In genomic region chr14:104754213-104754851, GRCh38 we compare ENCODE assay signal across 9 cellular contexts. TPM values are rescaled to one million over a fixed set of nuclear protein-coding genes. Genes with fewer than 3 reads are reported as not detected.
A peak's percentile ranks its signal among the peaks of the same experiment; 100 is the strongest.
DNase-seq lines count a peak whose midpoint lies in the region; ATAC-seq and TF ChIP-seq lines count a peak whose summit lies in the region.
"Had no signal": no experiment of that assay in that cellular context is flagged by ENCODE, and none has a peak within 500 bp of the region (broad histone marks: within the 10 kb centered on the region; RNA-seq: fewer than 3 reads in every experiment).

No MANE protein-coding gene starts in this region.

- no peaks in the 10 kb centered on the region for H3K9me3 Mint-ChIP-seq in stimulated activated naive CD8-positive, alpha-beta T cell treated with anti-CD3 and anti-CD28 coated beads, Interleukin-15, Interleukin-2, amounts not matched to agents 100 ng/mL and 50 ng/mL, for 24 hours

- ATAC-seq in stimulated activated naive CD8-positive, alpha-beta T cell treated with anti-CD3 and anti-CD28 coated beads, Interleukin-15, Interleukin-2, amounts not matched to agents 100 U/mL and 50 U/mL, for 24 hours = no peak
- no peak for ATAC-seq in GM21723 (IDR thresholded peaks at IDR 0.05; ENCODE audit: unreplicated experiment)
- no peak for ATAC-seq in HG02642 (IDR thresholded peaks at IDR 0.05; ENCODE audit: poor library complexity, unreplicated experiment)

- H3K27ac Mint-ChIP-seq in stimulated activated naive CD8-positive, alpha-beta T cell treated with anti-CD3 and anti-CD28 coated beads, Interleukin-15, Interleukin-2, amounts not matched to agents 100 ng/mL and 50 ng/mL, for 24 hours = peak overlapping the region; percentile 92

- DNase-seq in stimulated activated naive CD8-positive, alpha-beta T cell treated with anti-CD3 and anti-CD28 coated beads, Interleukin-15, Interleukin-2, amounts not matched to agents 100 U/mL and 50 U/mL, for 24 hours = no peak
- DNase-seq in breast epithelium (ENCODE audit: low spot score in 2 of 2) (no peak), epidermal melanocyte (ENCODE audit: insufficient read length, low spot score) (no peak), mesenteric fat pad (ENCODE audit: low spot score) (no peak)

- peak overlapping the region; percentile 87 to 98 (median 97) for H3K4me3 ChIP-seq in breast epithelium
- peak overlapping the region; percentile 93 for H3K4me3 ChIP-seq in mononuclear cell (ENCODE audit: low read length)

- H3K36me3 ChIP-seq in breast epithelium = peaks cover 4% of the 10 kb centered on the region

- intact Hi-C loops in breast epithelium (cut with DNase I; ENCODE audit: low total_unique reads) = no loop called here

- no peaks in the 10 kb centered on the region for H3K27me3 Mint-ChIP-seq in stimulated activated naive CD8-positive, alpha-beta T cell treated with anti-CD3 and anti-CD28 coated beads, Interleukin-15, Interleukin-2, amounts not matched to agents 100 ng/mL and 50 ng/mL, for 24 hours

- peak overlapping the region; percentile 98 for H3K4me3 Mint-ChIP-seq in stimulated activated naive CD8-positive, alpha-beta T cell treated with anti-CD3 and anti-CD28 coated beads, Interleukin-15, Interleukin-2, amounts not matched to agents 100 ng/mL and 50 ng/mL, for 24 hours

- H3K4me1 ChIP-seq in breast epithelium (peaks cover 3 to 9% of the 10 kb centered on the region in 2 donors), mononuclear cell (ENCODE audit: insufficient read depth, low read length) (peaks cover 30% of the 10 kb centered on the region)

- peaks cover 33% of the 10 kb centered on the region for H3K36me3 Mint-ChIP-seq in stimulated activated naive CD8-positive, alpha-beta T cell treated with anti-CD3 and anti-CD28 coated beads, Interleukin-15, Interleukin-2, amounts not matched to agents 100 ng/mL and 50 ng/mL, for 24 hours (ENCODE audit: low read depth)

- no peak for TF ChIP-seq POLR2A in breast epithelium (IDR thresholded peaks at IDR 0.05)

- H3K27ac ChIP-seq in breast epithelium = peak overlapping the region in 1 of 2 donors; percentile 91

- no peak for TF ChIP-seq CTCF in breast epithelium (IDR thresholded peaks at IDR 0.05)

- H3K4me1 Mint-ChIP-seq in stimulated activated naive CD8-positive, alpha-beta T cell treated with anti-CD3 and anti-CD28 coated beads, Interleukin-15, Interleukin-2, amounts not matched to agents 100 ng/mL and 50 ng/mL, for 24 hours (ENCODE audit: low read depth) = peaks cover 30% of the 10 kb centered on the region

- H3K27me3 ChIP-seq in breast epithelium (no peaks in the 10 kb centered on the region), mononuclear cell (ENCODE audit: insufficient read depth, low read length) (no peaks in the 10 kb centered on the region)
- H3K27me3 ChIP-seq: neutrophil had no signal

- H3K9me3 ChIP-seq in breast epithelium (no peaks in the 10 kb centered on the region), mononuclear cell (ENCODE audit: low read depth, low read length) (no peaks in the 10 kb centered on the region)
- H3K9me3 ChIP-seq: neutrophil had no signal

RNA-seq across cellular contexts. Expression of gene SIVA1, which starts 1.4 kb away (rescaled TPM):
- 100 to 1,000 TPM; 181 to 225 (median 223) TPM for total RNA-seq in breast epithelium
- total RNA-seq in mononuclear cell = 66.9 TPM
- 60.0 TPM for total RNA-seq in mesenteric fat pad

RNA-seq across cellular contexts. Expression of gene ADSS1, which starts 30.3 kb away (rescaled TPM):
- total RNA-seq in breast epithelium = 10 to 100 TPM in 1 of 3 donors, 1 to 10 TPM in 2; 6.9 to 13.0 (median 7.3) TPM
- 1.9 TPM for total RNA-seq in mononuclear cell
- total RNA-seq in mesenteric fat pad = 5.2 TPM

RNA-seq across cellular contexts. Expression of gene AKT1, which starts 41.2 kb away (rescaled TPM):
- total RNA-seq in breast epithelium = 100 to 1,000 TPM in 2 of 3 donors, 10 to 100 TPM in 1; 91.9 to 119 (median 116) TPM
- 86.8 TPM for total RNA-seq in mononuclear cell
- 170 TPM for total RNA-seq in mesenteric fat pad

RNA-seq across cellular contexts. Expression of gene ZBTB42, which starts 46.6 kb away (rescaled TPM):
- total RNA-seq in breast epithelium (10 to 100 TPM in 1 of 3 donors, 1 to 10 TPM in 2; 3.5 to 11.4 (median 9.2) TPM), mononuclear cell (2.9 TPM), mesenteric fat pad (5.9 TPM)
